23 cellular contexts compared by ENCODE assay signal in genomic region chr14:55316528-55316927, GRCh38. TPM values are rescaled to one million over a fixed set of nuclear protein-coding genes. Genes with fewer than 3 reads are reported as not detected.
DNase-seq lines count a peak whose midpoint lies in the region; ATAC-seq and TF ChIP-seq lines count a peak whose summit lies in the region.
"Had no signal": no experiment of that assay in that cellular context is flagged by ENCODE, and none has a peak within 500 bp of the region (broad histone marks: within the 10 kb centered on the region; RNA-seq: fewer than 3 reads in every experiment).

No MANE protein-coding gene starts in this region.

- no peaks in the 10 kb centered on the region for H3K27me3 ChIP-seq in colonic mucosa

- POLR2A ChIA-PET in HEK293 (lab: Yijun Ruan, JAX): no interaction called here

- H3K4me1 ChIP-seq in HEK293 (ENCODE audit: control insufficient read depth, insufficient read depth, low read length): no peaks in the 10 kb centered on the region
- peaks cover 4% of the 10 kb centered on the region for H3K4me1 ChIP-seq in colonic mucosa

- H3K9me3 ChIP-seq in HEK293 (ENCODE audit: control insufficient read depth, insufficient read depth, low read depth, low read length) (no peaks in the 10 kb centered on the region; the same call in 1 of the 2 replicates), colonic mucosa (no peaks in the 10 kb centered on the region)

- H3K36me3 ChIP-seq in HEK293 (ENCODE audit: control insufficient read depth in 2 of 2, insufficient read depth in 1 of 2, low read length in 2 of 2) (peaks cover 0 to 14% of the 10 kb centered on the region in 2 experiments; a peak in 1 of 3 replicates), colonic mucosa (no peaks in the 10 kb centered on the region)

- H3K27ac ChIP-seq in HEK293 (ENCODE audit: extremely low read depth, low read depth, low read length): no peak overlapping the region
- H3K27ac ChIP-seq in colonic mucosa: peak overlapping the region; percentile 75
- H3K27ac ChIP-seq: PC-9, WERI-Rb-1 had no signal

- ATAC-seq in GM18502 (IDR thresholded peaks at IDR 0.05; ENCODE audit: poor library complexity, unreplicated experiment) (no peak), HG03280 (IDR thresholded peaks at IDR 0.05; ENCODE audit: unreplicated experiment) (no peak)
- ATAC-seq: activated naive CD8-positive, alpha-beta T cell treated with anti-CD3 and anti-CD28 coated beads, Interleukin-2, amount 50 U/mL, for 24 hours; GM23338 had no signal

- H3K4me3 ChIP-seq in HEK293 (ENCODE audit: low read depth, low read length): no peak overlapping the region
- H3K4me3 ChIP-seq in colonic mucosa: no peak overlapping the region
- H3K4me3 ChIP-seq: GM23338, PC-9 had no signal

- H3K9ac ChIP-seq in colonic mucosa (ENCODE audit: low read depth in 2 of 2, low read length in 2 of 2): peak overlapping the region in 1 of 2 donors; percentile 48

- DNase-seq in colonic mucosa (peak; percentile 74), left kidney (ENCODE audit: low read depth, low spot score) (peak; percentile 69), renal cortical epithelial cell (ENCODE audit: low read depth) (peak; percentile 79), GM19238 (ENCODE audit: insufficient read length, low spot score) (no peak), NCI-H1417 treated with DMSO at 0.1 percent for 48 hours (lab: John Stamatoyannopoulos, UW) (no peak)
- DNase-seq: activated CD4-positive, alpha-beta T cell treated with anti-CD3 and anti-CD28 coated beads, Interleukin-2, amount 50 U/mL, for 4 hours; activated effector memory CD4-positive, alpha-beta T cell treated with Interleukin-2 at 50 U/mL for 16 hours; activated naive CD8-positive, alpha-beta T cell treated with anti-CD3 and anti-CD28 coated beads, Interleukin-2, amount 50 U/mL, for 24 hours; CD4-positive, alpha-beta T cell; GF-D8; hippocampal formation; KBM-7; midbrain; NCI-H1930; NCI-H226; PC-9; right cardiac atrium; stimulated activated CD4-positive, alpha-beta T cell treated with anti-CD3 and anti-CD28 coated beads, Interleukin-15, amount 100 ng/mL, for 24 hours; WERI-Rb-1 had no signal

- CTCF ChIA-PET in HEK293 (lab: Yijun Ruan, JAX): interaction anchor here (0.7 to 2.3 kb wide), 4 partner anchors 29 to 47 kb away, joined by 3 to 11 read pairs (median 4); no protein-coding TSS in a partner anchor

- TF ChIP-seq CTCF in HEK293 (tag by site-specific recombination; IDR thresholded peaks at IDR 0.05): no peak
- no peak for TF ChIP-seq CTCF in colonic mucosa (IDR thresholded peaks at IDR 0.05)

- intact Hi-C loops in colonic mucosa (cut with DNase I): no loop called here

TF ChIP-seq in HEK293, 187 proteins besides CTCF, POLR2A, EP300 and RAD21:
- no peak for TF ChIP-seq ZNF404 (tag by site-specific recombination; IDR thresholded peaks at IDR 0.05)
- peak; percentile 24; the same call in 1 of the 2 replicates for TF ChIP-seq EGR2 (tag by site-specific recombination; IDR thresholded peaks at IDR 0.05; ENCODE audit: low read depth)
- 0 out of 2 replicates have a peak, but pooled peaks have one; percentile 21 for TF ChIP-seq ZFHX2 (tag by site-specific recombination; conservative IDR thresholded peaks at IDR 0.05)

RNA-seq across cellular contexts. Expression of gene FBXO34, which starts 45.3 kb away (rescaled TPM):
- total RNA-seq in colonic mucosa: 10 to 100 TPM; 39.8 to 70.9 TPM
- 29.0 and 40.2 TPM in 2 replicates for total RNA-seq in renal cortical epithelial cell

Comparison
In these comparisons a context has a peak if more than half of its experiments do, and no peak if none do; other contexts are left out.
1. DNase-seq: peak in colonic mucosa (single experiment), left kidney (single experiment) and renal cortical epithelial cell (single experiment); none in GM19238 (single experiment) and NCI-H1417 treated with DMSO at 0.1 percent for 48 hours (single experiment).